In the genomic region with DNA sequence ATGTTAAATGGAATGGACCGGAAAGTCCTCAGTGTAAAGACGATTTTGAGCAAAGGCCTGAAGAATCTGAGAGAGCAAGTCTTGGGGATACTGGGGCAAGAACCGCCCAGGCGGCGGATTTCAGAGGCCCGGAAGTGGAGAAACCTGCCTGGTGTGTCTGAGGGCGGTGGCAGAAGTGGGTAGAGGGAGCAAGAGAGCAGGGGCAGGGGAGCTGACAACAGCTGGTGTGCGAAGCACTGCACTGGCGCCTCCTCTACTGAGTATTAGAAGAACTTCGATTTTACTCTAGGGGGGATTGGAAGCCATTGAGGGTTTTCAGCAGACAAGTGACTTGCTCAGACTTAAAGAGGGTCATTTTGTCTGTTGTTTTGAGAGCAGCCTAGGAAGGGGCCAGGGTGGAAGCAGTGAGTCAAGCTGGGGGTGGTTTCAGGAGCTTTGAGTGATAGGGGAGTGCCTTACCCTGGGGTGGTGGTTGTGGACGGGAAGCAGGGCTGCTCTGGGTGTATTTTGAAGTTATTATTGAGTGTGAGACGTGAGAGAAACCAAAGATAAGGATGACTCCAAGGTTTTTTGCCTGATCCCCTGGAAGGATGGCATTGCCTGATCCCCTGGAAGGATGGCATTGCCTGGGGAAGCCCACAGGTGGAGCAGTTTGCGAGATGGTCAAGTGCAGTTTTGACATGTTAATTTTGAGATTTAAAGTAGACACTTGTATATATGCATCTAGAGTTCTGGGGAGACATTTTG, we compare ENCODE assay signal across 7 cellular contexts. TPM values are rescaled to one million over a fixed set of nuclear protein-coding genes. Genes with fewer than 3 reads are reported as not detected.
DNase-seq lines count a peak whose midpoint lies in the region; ATAC-seq and TF ChIP-seq lines count a peak whose summit lies in the region.

No MANE protein-coding gene starts in this region.

- TF ChIP-seq POLR2A in sigmoid colon (IDR thresholded peaks at IDR 0.05) (no peak), testis (IDR thresholded peaks at IDR 0.05) (no peak)

- H3K27ac ChIP-seq in neural progenitor cell, result no peak overlapping the region
- no peak overlapping the region for H3K27ac ChIP-seq in sigmoid colon
- H3K27ac ChIP-seq in testis, result no peak overlapping the region

- 89 to 94% methylated on average over 13 of the region's 13 CpGs for WGBS in sigmoid colon, 2 donors
- 87 to 91% methylated on average over 13 of the region's 13 CpGs for WGBS in testis, 2 donors

- H2AFZ ChIP-seq in neural progenitor cell (replicated peaks), result no peak overlapping the region

- no peaks in the 10 kb centered on the region for H3K27me3 ChIP-seq in neural progenitor cell
- H3K27me3 ChIP-seq in sigmoid colon, result no peaks in the 10 kb centered on the region
- H3K27me3 ChIP-seq in testis, result no peaks in the 10 kb centered on the region

- H3K4me1 Mint-ChIP-seq in activated T-helper 1 cell treated with anti-CD3 and anti-CD28 coated beads, Interleukin-12 subunit alpha, Interleukin-12 subunit beta, Interleukin-2, Interleukin-4 antibody, amounts not matched to agents 30 ng/mL and 10 ng/mL and 1 ng/mL, durations not matched to agents 14 hours and 24 hours and 36 hours (ENCODE audit: low read depth), result peaks cover 23% of the 10 kb centered on the region
- no peaks in the 10 kb centered on the region for H3K4me1 Mint-ChIP-seq in neural progenitor cell

- H3K9me3 ChIP-seq in neural progenitor cell (ENCODE audit: low read depth) (no peaks in the 10 kb centered on the region), sigmoid colon (no peaks in the 10 kb centered on the region), testis (no peaks in the 10 kb centered on the region)

- TF ChIP-seq CTCF in neural progenitor cell (IDR thresholded peaks at IDR 0.05) (no peak), sigmoid colon (IDR thresholded peaks at IDR 0.05) (no peak), testis (IDR thresholded peaks at IDR 0.05) (no peak)

- H3K4me3 Mint-ChIP-seq in activated T-helper 1 cell treated with anti-CD3 and anti-CD28 coated beads, Interleukin-12 subunit alpha, Interleukin-12 subunit beta, Interleukin-2, Interleukin-4 antibody, amounts not matched to agents 30 ng/mL and 10 ng/mL and 1 ng/mL, durations not matched to agents 14 hours and 24 hours and 36 hours, result no peak overlapping the region
- no peak overlapping the region for H3K4me3 Mint-ChIP-seq in neural progenitor cell

- H3K9ac ChIP-seq in neural progenitor cell, result no peak overlapping the region

- no peak for TF ChIP-seq EP300 in sigmoid colon (IDR thresholded peaks at IDR 0.05)

- intact Hi-C loops in activated T-helper 1 cell treated with anti-CD3 and anti-CD28 coated beads, Interleukin-12 subunit alpha, Interleukin-12 subunit beta, Interleukin-2, Interleukin-4 antibody, amounts not matched to agents 30 ng/mL and 10 ng/mL and 1 ng/mL, durations not matched to agents 14 hours and 24 hours and 36 hours (cut with micrococcal nuclease), result loop anchor here (1.0 to 2.0 kb wide), 5 partner anchors 16 to 776 kb away; a partner anchor contains a TSS
- intact Hi-C loops in sigmoid colon (cut with DNase I) (loop anchor here (2.0 to 5.0 kb wide), 2 partner anchors 72 to 107 kb away; no protein-coding TSS in a partner anchor), testis (cut with DNase I; ENCODE audit: low total_unique reads) (loop anchor here (10.0 kb wide), 1 partner anchor 70 kb away; no protein-coding TSS in a partner anchor)

- no peak overlapping the region for H3K4me3 ChIP-seq in neural progenitor cell
- no peak overlapping the region for H3K4me3 ChIP-seq in sigmoid colon
- no peak overlapping the region for H3K4me3 ChIP-seq in testis

- H3K36me3 ChIP-seq in neural progenitor cell (no peaks in the 10 kb centered on the region), sigmoid colon (peaks cover 0 to 56% (median 9%) of the 10 kb centered on the region in 4 donors), testis (ENCODE audit: low read depth, missing control alignments) (no peaks in the 10 kb centered on the region)

- no peaks in the 10 kb centered on the region for H3K27me3 Mint-ChIP-seq in activated T-helper 1 cell treated with anti-CD3 and anti-CD28 coated beads, Interleukin-12 subunit alpha, Interleukin-12 subunit beta, Interleukin-2, Interleukin-4 antibody, amounts not matched to agents 30 ng/mL and 10 ng/mL and 1 ng/mL, durations not matched to agents 14 hours and 24 hours and 36 hours (ENCODE audit: insufficient read depth)
- no peaks in the 10 kb centered on the region for H3K27me3 Mint-ChIP-seq in neural progenitor cell (ENCODE audit: insufficient read depth, low read depth)

- H3K4me2 ChIP-seq in neural progenitor cell, result no peak overlapping the region

- no peaks in the 10 kb centered on the region for H3F3A ChIP-seq in neural progenitor cell (ENCODE audit: low read depth)

- no peaks in the 10 kb centered on the region for H3K79me2 ChIP-seq in neural progenitor cell (ENCODE audit: low read depth)

- no peak for DNase-seq in activated T-helper 1 cell treated with anti-CD3 and anti-CD28 coated beads, Interleukin-12 subunit alpha, Interleukin-12 subunit beta, Interleukin-2, Interleukin-4 antibody, amounts not matched to agents 30 ng/mL and 10 ng/mL and 1 ng/mL, durations not matched to agents 14 hours and 24 hours and 36 hours (ENCODE audit: low spot score)
- peak; percentile 30 for DNase-seq in neural progenitor cell (ENCODE audit: low spot score)
- DNase-seq in sigmoid colon, result no peak
- DNase-seq in testis, result no peak
- DNase-seq in putamen (ENCODE audit: low spot score), result no peak

- no peaks in the 10 kb centered on the region for H3K9me3 Mint-ChIP-seq in activated T-helper 1 cell treated with anti-CD3 and anti-CD28 coated beads, Interleukin-12 subunit alpha, Interleukin-12 subunit beta, Interleukin-2, Interleukin-4 antibody, amounts not matched to agents 30 ng/mL and 10 ng/mL and 1 ng/mL, durations not matched to agents 14 hours and 24 hours and 36 hours
- H3K9me3 Mint-ChIP-seq in neural progenitor cell, result no peaks in the 10 kb centered on the region

- peaks cover 40% of the 10 kb centered on the region for H3K36me3 Mint-ChIP-seq in activated T-helper 1 cell treated with anti-CD3 and anti-CD28 coated beads, Interleukin-12 subunit alpha, Interleukin-12 subunit beta, Interleukin-2, Interleukin-4 antibody, amounts not matched to agents 30 ng/mL and 10 ng/mL and 1 ng/mL, durations not matched to agents 14 hours and 24 hours and 36 hours (ENCODE audit: low read depth)
- H3K36me3 Mint-ChIP-seq in neural progenitor cell, result peaks cover 11% of the 10 kb centered on the region

- peak overlapping the region; percentile 59 for H3K27ac Mint-ChIP-seq in activated T-helper 1 cell treated with anti-CD3 and anti-CD28 coated beads, Interleukin-12 subunit alpha, Interleukin-12 subunit beta, Interleukin-2, Interleukin-4 antibody, amounts not matched to agents 30 ng/mL and 10 ng/mL and 1 ng/mL, durations not matched to agents 14 hours and 24 hours and 36 hours
- H3K27ac Mint-ChIP-seq in neural progenitor cell, result peak overlapping the region; percentile 13

- peak; percentile 17 for ATAC-seq in GM19328 (IDR thresholded peaks at IDR 0.05; ENCODE audit: unreplicated experiment)
- peak; percentile 30 for ATAC-seq in HG03342 (IDR thresholded peaks at IDR 0.05; ENCODE audit: unreplicated experiment)

- no peaks in the 10 kb centered on the region for H3K4me1 ChIP-seq in neural progenitor cell
- no peaks in the 10 kb centered on the region for H3K4me1 ChIP-seq in sigmoid colon
- no peaks in the 10 kb centered on the region for H3K4me1 ChIP-seq in testis

- H4K20me1 ChIP-seq in neural progenitor cell (ENCODE audit: low read depth), result peaks cover 10% of the 10 kb centered on the region

RNA-seq across cellular contexts. Expression of a gene that starts 52.5 kb away (rescaled TPM):
- total RNA-seq in activated T-helper 1 cell treated with anti-CD3 and anti-CD28 coated beads, Interleukin-12 subunit alpha, Interleukin-12 subunit beta, Interleukin-2, Interleukin-4 antibody, amounts not matched to agents 30 ng/mL and 10 ng/mL and 1 ng/mL, durations not matched to agents 14 hours and 24 hours and 36 hours, result 18.0 and 21.5 TPM in 2 replicates
- 11.5 and 14.3 TPM in 2 replicates for total RNA-seq in neural progenitor cell (ENCODE audit: low replicate concordance)
- 10 to 100 TPM; 18.9 to 26.6 (median 22.4) TPM for total RNA-seq in sigmoid colon
- 1 to 10 TPM in 1 of 3 donors, under 1 TPM in 2; 0.60 to 3.4 (median 0.92) TPM for polyA plus RNA-seq in sigmoid colon
- 10 to 100 TPM; 53.9 to 58.2 TPM for total RNA-seq in testis
- 19.5 TPM for polyA plus RNA-seq in testis (ENCODE audit: insufficient read depth, low read depth, low replicate concordance)
